ENCODE assay signal across 1 cellular context in genomic region chr12:41402804-41403203, GRCh38.
TF ChIP-seq lines count a peak whose summit lies in the region.

No MANE protein-coding gene starts in this region.

TF ChIP-seq in GM23338, 12 proteins besides CTCF, POLR2A, EP300 and RAD21 (continued from another document):
- no peak for TF ChIP-seq JUNB (IDR thresholded peaks at IDR 0.05; ENCODE audit: unreplicated experiment)
- TF ChIP-seq POLR2AphosphoS5 (IDR thresholded peaks at IDR 0.05; ENCODE audit: low read depth), result no peak
- no peak for TF ChIP-seq EZH2 (IDR thresholded peaks at IDR 0.05; ENCODE audit: low read depth, unreplicated experiment)
- TF ChIP-seq NANOG (IDR thresholded peaks at IDR 0.05; ENCODE audit: borderline replicate concordance), result no peak
- TF ChIP-seq REST (IDR thresholded peaks at IDR 0.05; ENCODE audit: unreplicated experiment), result no peak
- no peak for TF ChIP-seq EZH2phosphoT487 (IDR thresholded peaks at IDR 0.05; ENCODE audit: unreplicated experiment)
- TF ChIP-seq ZNF331 (CRISPR knock-in tag; IDR thresholded peaks at IDR 0.05; ENCODE audit: low read depth), result no peak
- TF ChIP-seq STAT1 (IDR thresholded peaks at IDR 0.05; ENCODE audit: unreplicated experiment), result no peak
- TF ChIP-seq ZNF114 (CRISPR knock-in tag; IDR thresholded peaks at IDR 0.05), result no peak
- TF ChIP-seq, protein P1, sequence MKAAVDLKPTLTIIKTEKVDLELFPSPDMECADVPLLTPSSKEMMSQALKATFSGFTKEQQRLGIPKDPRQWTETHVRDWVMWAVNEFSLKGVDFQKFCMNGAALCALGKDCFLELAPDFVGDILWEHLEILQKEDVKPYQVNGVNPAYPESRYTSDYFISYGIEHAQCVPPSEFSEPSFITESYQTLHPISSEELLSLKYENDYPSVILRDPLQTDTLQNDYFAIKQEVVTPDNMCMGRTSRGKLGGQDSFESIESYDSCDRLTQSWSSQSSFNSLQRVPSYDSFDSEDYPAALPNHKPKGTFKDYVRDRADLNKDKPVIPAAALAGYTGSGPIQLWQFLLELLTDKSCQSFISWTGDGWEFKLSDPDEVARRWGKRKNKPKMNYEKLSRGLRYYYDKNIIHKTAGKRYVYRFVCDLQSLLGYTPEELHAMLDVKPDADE (IDR thresholded peaks at IDR 0.05), result no peak
